ENCODE assay signal across 9 cellular contexts in genomic region chr4:87975466-87975865, GRCh38. TPM values are rescaled to one million over a fixed set of nuclear protein-coding genes. Genes with fewer than 3 reads are reported as not detected.
DNase-seq lines count a peak whose midpoint lies in the region; ATAC-seq and TF ChIP-seq lines count a peak whose summit lies in the region.
"Had no signal": no experiment of that assay in that cellular context is flagged by ENCODE, and none has a peak within 500 bp of the region (broad histone marks: within the 10 kb centered on the region; RNA-seq: fewer than 3 reads in every experiment).

Gene SPP1 (plus strand): TSS chr4:87975714. CDS start chr4:87976896, 1,182 bp downstream.

- H3K27ac Mint-ChIP-seq in naive thymus-derived CD8-positive, alpha-beta T cell, result peak within 1 kb of the TSS in 1 of 10 donors; percentile 53
- H3K27ac Mint-ChIP-seq: activated naive CD4-positive, alpha-beta T cell treated with anti-CD3 and anti-CD28 coated beads, Interleukin-2, amount 50 U/mL, for 24 hours had no signal

- no peak for TF ChIP-seq POLR2A in uterus (IDR thresholded peaks at IDR 0.05)

- intact Hi-C loops in uterus (cut with DNase I; ENCODE audit: low total_unique reads), result no loop called here
- intact Hi-C loops in left colon (cut with DNase I, micrococcal nuclease), result no loop called here

- H3K36me3 ChIP-seq in uterus, result no peaks in the 10 kb centered on the region

- POLR2A ChIA-PET in naive thymus-derived CD8-positive, alpha-beta T cell (lab: Charles Lee), result interaction anchor here (0.6 kb wide), 1 partner anchor 470 kb away, joined by 3 read pairs; no protein-coding TSS in a partner anchor

- H3K27me3 Mint-ChIP-seq in naive thymus-derived CD8-positive, alpha-beta T cell, result peaks cover 18 to 39% (median 30%) of the 10 kb centered on the region in 5 donors

- no peaks in the 10 kb centered on the region for H3K9me3 ChIP-seq in uterus

- H3K9me3 Mint-ChIP-seq in naive thymus-derived CD8-positive, alpha-beta T cell, result no peaks in the 10 kb centered on the region
- H3K9me3 Mint-ChIP-seq: activated naive CD4-positive, alpha-beta T cell treated with anti-CD3 and anti-CD28 coated beads, Interleukin-2, amount 50 U/mL, for 24 hours had no signal

- H3K27ac ChIP-seq in uterus, result no peak within 1 kb of the TSS

- H3K4me3 ChIP-seq in uterus, result no peak within 1 kb of the TSS

- no peaks in the 10 kb centered on the region for H3K36me3 Mint-ChIP-seq in naive thymus-derived CD8-positive, alpha-beta T cell
- H3K36me3 Mint-ChIP-seq: activated naive CD4-positive, alpha-beta T cell treated with anti-CD3 and anti-CD28 coated beads, Interleukin-2, amount 50 U/mL, for 24 hours had no signal

- peaks cover 0 to 4% of the 10 kb centered on the region in 2 donors for H3K4me1 ChIP-seq in uterus

- peaks cover 3 to 12% (median 8%) of the 10 kb centered on the region in 4 donors for H3K4me1 Mint-ChIP-seq in naive thymus-derived CD8-positive, alpha-beta T cell

- no peaks in the 10 kb centered on the region for H3K27me3 ChIP-seq in uterus

- peak within 1 kb of the TSS in 4 of 10 donors; percentile 5 to 67 (median 48) for H3K4me3 Mint-ChIP-seq in naive thymus-derived CD8-positive, alpha-beta T cell
- H3K4me3 Mint-ChIP-seq: activated naive CD4-positive, alpha-beta T cell treated with anti-CD3 and anti-CD28 coated beads, Interleukin-2, amount 50 U/mL, for 24 hours had no signal

- DNase-seq in stimulated activated CD4-positive, alpha-beta T cell treated with anti-CD3 and anti-CD28 coated beads, Interleukin-12 subunit alpha, Interleukin-12 subunit beta, amount 100 ng/mL, for 4 hours, result peak; percentile 3
- DNase-seq in stimulated activated CD4-positive, alpha-beta T cell treated with anti-CD3 and anti-CD28 coated beads, Interleukin-2, amount 100 ng/mL, for 48 hours, result no peak
- DNase-seq in SHP77 (lab: John Stamatoyannopoulos, UW) (peak; percentile 80 to 92), dermis blood vessel endothelial cell (no peak), uterus (no peak), left colon (no peak)
- peak in 2 of 10 donors; percentile 1 to 16 for DNase-seq in naive thymus-derived CD8-positive, alpha-beta T cell

- ATAC-seq in HG03108 (IDR thresholded peaks at IDR 0.05; ENCODE audit: unreplicated experiment) (peak; percentile 73), left colon (no peak)
- peak; percentile 62 to 65 for ATAC-seq in naive thymus-derived CD8-positive, alpha-beta T cell

- TF ChIP-seq CTCF in uterus (IDR thresholded peaks at IDR 0.05), result no peak

RNA-seq across cellular contexts. Expression of gene SPP1, which starts in this region (rescaled TPM):
- 4.4 and 11.6 TPM in 2 replicates for total RNA-seq in dermis blood vessel endothelial cell
- total RNA-seq in naive thymus-derived CD8-positive, alpha-beta T cell, result 1 to 10 TPM; 6.7 to 8.7 TPM
- polyA plus RNA-seq in naive thymus-derived CD8-positive, alpha-beta T cell, result not detected
- total RNA-seq in uterus, result 10 to 100 TPM in 2 of 4 donors, not detected in 2; 10.1 to 98.6 TPM
- 1 to 10 TPM; 3.7 to 7.6 TPM for total RNA-seq in left colon

Comparison
In these comparisons a context has a peak if more than half of its experiments do, and no peak if none do; other contexts are left out.
1. DNase-seq: peak in stimulated activated CD4-positive, alpha-beta T cell treated with anti-CD3 and anti-CD28 coated beads, Interleukin-12 subunit alpha, Interleukin-12 subunit beta, amount 100 ng/mL, for 4 hours (single experiment) and SHP77 (2 of 2); none in stimulated activated CD4-positive, alpha-beta T cell treated with anti-CD3 and anti-CD28 coated beads, Interleukin-2, amount 100 ng/mL, for 48 hours (0 of 2), dermis blood vessel endothelial cell (single experiment), uterus (0 of 2) and left colon (0 of 2).